Comparison of ENCODE assay signal across 12 cellular contexts in the genomic region with DNA sequence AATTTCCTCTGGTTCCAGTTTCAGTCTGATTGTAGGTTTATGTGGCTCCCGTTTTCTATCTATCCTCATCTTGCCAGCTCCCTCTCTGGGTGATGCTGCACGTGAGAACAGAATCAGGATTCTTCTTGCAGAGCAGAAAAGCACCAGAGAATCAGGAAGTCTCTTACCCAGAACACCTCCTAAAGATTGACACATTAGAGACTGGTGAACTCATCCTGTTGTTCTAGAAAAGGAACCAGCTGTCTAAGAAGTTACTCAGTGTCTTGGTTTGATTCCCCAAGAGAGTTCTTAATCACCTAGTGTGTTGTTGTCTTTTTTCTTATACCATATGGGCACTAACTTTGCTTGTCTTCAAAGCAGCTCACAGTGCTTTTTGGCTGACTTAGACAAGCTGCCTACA.
DNase-seq lines count a peak whose midpoint lies in the region; ATAC-seq and TF ChIP-seq lines count a peak whose summit lies in the region.
"Had no signal": no experiment of that assay in that cellular context is flagged by ENCODE, and none has a peak within 500 bp of the region (broad histone marks: within the 10 kb centered on the region; RNA-seq: fewer than 3 reads in every experiment).

No MANE protein-coding gene starts in this region.

- no peak overlapping the region for H3K27ac Mint-ChIP-seq in activated T-helper 17 cell treated with anti-CD3 and anti-CD28 coated beads, Interleukin-2, amount 50 U/mL, for 72 hours
- H3K27ac Mint-ChIP-seq in activated CD8-positive, alpha-beta memory T cell treated with anti-CD3 and anti-CD28 coated beads, Interleukin-2, amount 10 ng/mL, durations not matched to agents 7 days and 5 days = no peak overlapping the region
- H3K27ac Mint-ChIP-seq: activated CD8-positive, alpha-beta T cell treated with anti-CD3 and anti-CD28 coated beads for 36 hours; H9; memory B cell had no signal

- H3K4me1 Mint-ChIP-seq in activated T-helper 17 cell treated with anti-CD3 and anti-CD28 coated beads, Interleukin-2, amount 50 U/mL, for 72 hours = no peaks in the 10 kb centered on the region
- no peaks in the 10 kb centered on the region for H3K4me1 Mint-ChIP-seq in activated CD8-positive, alpha-beta memory T cell treated with anti-CD3 and anti-CD28 coated beads, Interleukin-2, amount 10 ng/mL, durations not matched to agents 7 days and 5 days
- H3K4me1 Mint-ChIP-seq: H9, memory B cell had no signal

- no peaks in the 10 kb centered on the region for H3K27me3 ChIP-seq in lower lobe of right lung (ENCODE audit: low read depth)

- H3K9me3 Mint-ChIP-seq in activated T-helper 17 cell treated with anti-CD3 and anti-CD28 coated beads, Interleukin-2, amount 50 U/mL, for 72 hours = no peaks in the 10 kb centered on the region
- H3K9me3 Mint-ChIP-seq in activated CD8-positive, alpha-beta memory T cell treated with anti-CD3 and anti-CD28 coated beads, Interleukin-2, amount 10 ng/mL, durations not matched to agents 7 days and 5 days (ENCODE audit: low read depth) = no peaks in the 10 kb centered on the region
- H3K9me3 Mint-ChIP-seq: activated CD8-positive, alpha-beta T cell treated with anti-CD3 and anti-CD28 coated beads for 36 hours; H9; memory B cell had no signal

- intact Hi-C loops in lower lobe of right lung (cut with DNase I) = no loop called here

- CTCF ChIA-PET in activated CD8-positive, alpha-beta memory T cell treated with anti-CD3 and anti-CD28 coated beads, Interleukin-2, amount 10 ng/mL, durations not matched to agents 7 days and 5 days (lab: Charles Lee) = no interaction called here

- H3K36me3 Mint-ChIP-seq in activated T-helper 17 cell treated with anti-CD3 and anti-CD28 coated beads, Interleukin-2, amount 50 U/mL, for 72 hours (ENCODE audit: low read depth) = no peaks in the 10 kb centered on the region
- H3K36me3 Mint-ChIP-seq in activated CD8-positive, alpha-beta memory T cell treated with anti-CD3 and anti-CD28 coated beads, Interleukin-2, amount 10 ng/mL, durations not matched to agents 7 days and 5 days = no peaks in the 10 kb centered on the region
- H3K36me3 Mint-ChIP-seq: memory B cell had no signal

- DNase-seq in AG08395 (ENCODE audit: low spot score) (peak; percentile 21), C1 segment of cervical spinal cord (lab: John Stamatoyannopoulos, UW) (no peak), lower lobe of right lung (no peak), LoVo (ENCODE audit: low spot score) (no peak)
- DNase-seq in activated CD8-positive, alpha-beta memory T cell treated with anti-CD3 and anti-CD28 coated beads, Interleukin-2, amount 10 ng/mL, durations not matched to agents 7 days and 5 days = no peak
- DNase-seq: activated CD8-positive, alpha-beta T cell treated with anti-CD3 and anti-CD28 coated beads for 36 hours; H9; T1000 had no signal

- H3K9me3 ChIP-seq in lower lobe of right lung = no peaks in the 10 kb centered on the region

- H3K4me3 Mint-ChIP-seq in activated T-helper 17 cell treated with anti-CD3 and anti-CD28 coated beads, Interleukin-2, amount 50 U/mL, for 72 hours = no peak overlapping the region
- H3K4me3 Mint-ChIP-seq in activated CD8-positive, alpha-beta memory T cell treated with anti-CD3 and anti-CD28 coated beads, Interleukin-2, amount 10 ng/mL, durations not matched to agents 7 days and 5 days = no peak overlapping the region
- H3K4me3 Mint-ChIP-seq: activated CD8-positive, alpha-beta T cell treated with anti-CD3 and anti-CD28 coated beads for 36 hours; H9; memory B cell had no signal

- no peak for TF ChIP-seq CTCF in lower lobe of right lung (IDR thresholded peaks at IDR 0.05)

- H3K36me3 ChIP-seq in lower lobe of right lung = no peaks in the 10 kb centered on the region

- no peak overlapping the region for H3K4me3 ChIP-seq in lower lobe of right lung

- H3K27me3 Mint-ChIP-seq in activated T-helper 17 cell treated with anti-CD3 and anti-CD28 coated beads, Interleukin-2, amount 50 U/mL, for 72 hours = peaks cover 16% of the 10 kb centered on the region
- no peaks in the 10 kb centered on the region for H3K27me3 Mint-ChIP-seq in activated CD8-positive, alpha-beta memory T cell treated with anti-CD3 and anti-CD28 coated beads, Interleukin-2, amount 10 ng/mL, durations not matched to agents 7 days and 5 days
- H3K27me3 Mint-ChIP-seq: memory B cell had no signal

- ATAC-seq in GM19023 (IDR thresholded peaks at IDR 0.05; ENCODE audit: unreplicated experiment) (peak; percentile 66), HG03159 (IDR thresholded peaks at IDR 0.05; ENCODE audit: unreplicated experiment) (peak; percentile 62), lower lobe of right lung (no peak)
- ATAC-seq in activated T-helper 17 cell treated with anti-CD3 and anti-CD28 coated beads, Interleukin-2, amount 50 U/mL, for 72 hours (replicated peaks) = peak; percentile 38
- ATAC-seq in activated CD8-positive, alpha-beta memory T cell treated with anti-CD3 and anti-CD28 coated beads, Interleukin-2, amount 10 ng/mL, durations not matched to agents 7 days and 5 days = no peak
- ATAC-seq: activated CD8-positive, alpha-beta T cell treated with anti-CD3 and anti-CD28 coated beads for 36 hours had no signal

- no peak overlapping the region for H3K27ac ChIP-seq in lower lobe of right lung

- H3K4me1 ChIP-seq in lower lobe of right lung = no peaks in the 10 kb centered on the region

Comparison
In these comparisons a context has a peak if more than half of its experiments do, and no peak if none do; other contexts are left out.
1. ATAC-seq: peak in GM19023 (single experiment), HG03159 (single experiment) and activated T-helper 17 cell treated with anti-CD3 and anti-CD28 coated beads, Interleukin-2, amount 50 U/mL, for 72 hours (single experiment); none in activated CD8-positive, alpha-beta memory T cell treated with anti-CD3 and anti-CD28 coated beads, Interleukin-2, amount 10 ng/mL, durations not matched to agents 7 days and 5 days (single experiment) and lower lobe of right lung (0 of 2).